In the genomic region with DNA sequence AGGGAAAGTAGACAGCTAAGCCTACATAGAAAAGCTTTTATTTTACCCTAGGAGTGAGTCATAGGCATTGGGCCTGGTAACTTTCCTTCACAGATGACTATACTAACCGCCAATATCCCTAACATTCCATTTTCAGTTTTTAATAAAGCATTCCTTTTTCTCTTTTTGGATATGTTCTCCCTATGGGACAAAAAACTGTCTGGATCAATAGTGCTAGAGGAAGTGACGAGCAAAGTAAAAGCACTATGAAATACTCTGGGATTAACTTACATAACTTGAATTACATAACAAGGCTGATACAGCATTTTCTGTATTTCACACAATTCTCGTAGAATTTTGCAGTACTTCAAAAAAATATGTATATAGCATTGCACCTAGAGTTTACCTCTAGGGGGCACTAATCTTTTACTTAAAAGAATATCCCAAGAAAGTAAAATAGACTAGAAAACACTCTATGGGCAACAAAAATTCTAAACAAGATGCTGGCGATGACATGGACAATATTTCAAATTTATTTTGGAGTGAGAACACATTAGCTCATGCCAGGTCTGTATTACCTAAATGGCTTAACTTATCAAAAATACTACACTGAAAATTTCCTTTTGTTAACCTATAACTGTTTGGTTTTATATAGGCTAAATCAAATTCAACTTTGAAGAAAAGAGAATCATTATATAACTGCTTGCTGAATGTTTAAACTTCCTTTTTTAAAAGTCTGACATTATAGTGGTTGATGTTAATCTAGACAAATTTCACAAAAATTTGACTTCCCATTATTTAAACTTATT, we compare ENCODE assay signal across 8 cellular contexts.
DNase-seq lines count a peak whose midpoint lies in the region; ATAC-seq and TF ChIP-seq lines count a peak whose summit lies in the region.

No MANE protein-coding gene starts in this region.

- TF ChIP-seq CTCF in Peyer's patch (IDR thresholded peaks at IDR 0.05) (peak; percentile 16 to 65 (median 56)), endothelial cell (IDR thresholded peaks at IDR 0.05; ENCODE audit: unreplicated experiment) (peak; percentile 87)

- no peaks in the 10 kb centered on the region for H3K9me3 Mint-ChIP-seq in endothelial cell (ENCODE audit: unreplicated experiment)
- H3K9me3 Mint-ChIP-seq in naive thymus-derived CD4-positive, alpha-beta T cell = peaks cover 0 to 1% (median 0%) of the 10 kb centered on the region in 11 donors

- no peaks in the 10 kb centered on the region for H3K36me3 ChIP-seq in Peyer's patch
- no peaks in the 10 kb centered on the region for H3K36me3 ChIP-seq in naive thymus-derived CD4-positive, alpha-beta T cell (ENCODE audit: control insufficient read depth in 2 of 3, insufficient read depth in 3 of 3, low read length in 3 of 3)

- ATAC-seq in naive thymus-derived CD4-positive, alpha-beta T cell = peak; percentile 36

- intact Hi-C loops in naive thymus-derived CD4-positive, alpha-beta T cell (cut with micrococcal nuclease) = loop anchor here (1.0 to 2.0 kb wide), 4 partner anchors 142 to 608 kb away; a partner anchor contains a TSS

- peak overlapping the region; percentile 5 for H3K27ac Mint-ChIP-seq in endothelial cell (ENCODE audit: unreplicated experiment)
- H3K27ac Mint-ChIP-seq in naive thymus-derived CD4-positive, alpha-beta T cell = no peak overlapping the region

- CTCF ChIA-PET in naive thymus-derived CD4-positive, alpha-beta T cell (lab: Charles Lee) = interaction anchor here (0.6 to 1.6 kb wide), 6 partner anchors 8 to 457 kb away, joined by 3 to 6 read pairs (median 3); no protein-coding TSS in a partner anchor

- peaks cover 0 to 6% (median 0%) of the 10 kb centered on the region in 4 donors for H3K4me1 ChIP-seq in Peyer's patch
- no peaks in the 10 kb centered on the region for H3K4me1 ChIP-seq in naive thymus-derived CD4-positive, alpha-beta T cell (ENCODE audit: control insufficient read depth in 2 of 2, insufficient read depth in 2 of 2, low read length in 2 of 2)

- TF ChIP-seq POLR2A in Peyer's patch (IDR thresholded peaks at IDR 0.05) = no peak

- H3K9me3 ChIP-seq in Peyer's patch = no peaks in the 10 kb centered on the region
- no peaks in the 10 kb centered on the region for H3K9me3 ChIP-seq in naive thymus-derived CD4-positive, alpha-beta T cell (ENCODE audit: control insufficient read depth in 2 of 3, low read length in 3 of 3)

- no peaks in the 10 kb centered on the region for H3K27me3 Mint-ChIP-seq in endothelial cell (ENCODE audit: unreplicated experiment)
- H3K27me3 Mint-ChIP-seq in naive thymus-derived CD4-positive, alpha-beta T cell = peaks cover 0 to 6% (median 4%) of the 10 kb centered on the region in 5 donors

- no peak overlapping the region for H3K27ac ChIP-seq in Peyer's patch
- no peak overlapping the region for H3K27ac ChIP-seq in naive thymus-derived CD4-positive, alpha-beta T cell (ENCODE audit: low read depth, low read length)

- POLR2A ChIA-PET in naive thymus-derived CD4-positive, alpha-beta T cell (lab: Charles Lee) = no interaction called here

- H3K4me3 Mint-ChIP-seq in endothelial cell (ENCODE audit: unreplicated experiment) = no peak overlapping the region
- no peak overlapping the region for H3K4me3 Mint-ChIP-seq in naive thymus-derived CD4-positive, alpha-beta T cell

- H3K27me3 ChIP-seq in Peyer's patch = no peaks in the 10 kb centered on the region
- no peaks in the 10 kb centered on the region for H3K27me3 ChIP-seq in naive thymus-derived CD4-positive, alpha-beta T cell (ENCODE audit: control insufficient read depth in 2 of 2, insufficient read depth in 2 of 2, low read length in 2 of 2)

- H3K4me1 Mint-ChIP-seq in endothelial cell (ENCODE audit: unreplicated experiment) = peaks cover 14% of the 10 kb centered on the region
- H3K4me1 Mint-ChIP-seq in naive thymus-derived CD4-positive, alpha-beta T cell = no peaks in the 10 kb centered on the region

- no peak overlapping the region for H3K4me3 ChIP-seq in Peyer's patch
- no peak overlapping the region for H3K4me3 ChIP-seq in naive thymus-derived CD4-positive, alpha-beta T cell (ENCODE audit: low read length)

- peak; percentile 82 for DNase-seq in DMS53 (lab: John Stamatoyannopoulos, UW)
- DNase-seq in HS-5 (ENCODE audit: low read depth) = peak; percentile 91
- no peak for DNase-seq in Peyer's patch
- no peak for DNase-seq in endothelial cell (ENCODE audit: low spot score)
- DNase-seq in naive thymus-derived CD4-positive, alpha-beta T cell = peak in 3 of 9 donors; percentile 5 to 30 (median 10)
- no peak for DNase-seq in UCSD-AML1 (lab: John Stamatoyannopoulos, UW; ENCODE audit: unreplicated experiment)
- no peak for DNase-seq in stimulated activated CD4-positive, alpha-beta T cell treated with anti-CD3 and anti-CD28 coated beads, Interleukin-1b, Interleukin-23, amount 100 ng/mL, for 48 hours
- DNase-seq in amygdala (lab: John Stamatoyannopoulos, UW) = no peak

- no peaks in the 10 kb centered on the region for H3K36me3 Mint-ChIP-seq in endothelial cell (ENCODE audit: low read depth, unreplicated experiment)
- no peaks in the 10 kb centered on the region for H3K36me3 Mint-ChIP-seq in naive thymus-derived CD4-positive, alpha-beta T cell

Comparison
In these comparisons a context has a peak if more than half of its experiments do, and no peak if none do; other contexts are left out.
1. DNase-seq: peak in DMS53 (single experiment) and HS-5 (single experiment); none in Peyer's patch (0 of 3), endothelial cell (single experiment), UCSD-AML1 (single experiment), stimulated activated CD4-positive, alpha-beta T cell treated with anti-CD3 and anti-CD28 coated beads, Interleukin-1b, Interleukin-23, amount 100 ng/mL, for 48 hours (single experiment) and amygdala (0 of 56).